7 cellular contexts compared by ENCODE assay signal in genomic region chr11:13316528-13316961, GRCh38. TPM values are rescaled to one million over a fixed set of nuclear protein-coding genes. Genes with fewer than 3 reads are reported as not detected.
A peak's percentile ranks its signal among the peaks of the same experiment; 100 is the strongest.
DNase-seq lines count a peak whose midpoint lies in the region; ATAC-seq lines count a peak whose summit lies in the region.

No MANE protein-coding gene starts in this region.

- peak overlapping the region; percentile 72 to 85 for H3K27ac Mint-ChIP-seq in effector memory CD8-positive, alpha-beta T cell
- peak overlapping the region; percentile 43 for H3K27ac Mint-ChIP-seq in stimulated activated naive CD8-positive, alpha-beta T cell treated with anti-CD3 and anti-CD28 coated beads, Interleukin-15, Interleukin-2, amounts not matched to agents 100 ng/mL and 50 ng/mL, for 24 hours

- peak overlapping the region; percentile 34 to 57 for H3K4me3 Mint-ChIP-seq in effector memory CD8-positive, alpha-beta T cell
- no peak overlapping the region for H3K4me3 Mint-ChIP-seq in stimulated activated naive CD8-positive, alpha-beta T cell treated with anti-CD3 and anti-CD28 coated beads, Interleukin-15, Interleukin-2, amounts not matched to agents 100 ng/mL and 50 ng/mL, for 24 hours

- peak; percentile 39 for ATAC-seq in GM19035 (IDR thresholded peaks at IDR 0.05; ENCODE audit: unreplicated experiment)
- peak; percentile 24 for ATAC-seq in effector memory CD8-positive, alpha-beta T cell (replicated peaks)

- no peaks in the 10 kb centered on the region for H3K27me3 Mint-ChIP-seq in effector memory CD8-positive, alpha-beta T cell
- no peaks in the 10 kb centered on the region for H3K27me3 Mint-ChIP-seq in stimulated activated naive CD8-positive, alpha-beta T cell treated with anti-CD3 and anti-CD28 coated beads, Interleukin-15, Interleukin-2, amounts not matched to agents 100 ng/mL and 50 ng/mL, for 24 hours

- peaks cover 68 to 92% of the 10 kb centered on the region in 2 donors for H3K4me1 Mint-ChIP-seq in effector memory CD8-positive, alpha-beta T cell (ENCODE audit: low read depth in 2 of 2)
- peaks cover 81% of the 10 kb centered on the region for H3K4me1 Mint-ChIP-seq in stimulated activated naive CD8-positive, alpha-beta T cell treated with anti-CD3 and anti-CD28 coated beads, Interleukin-15, Interleukin-2, amounts not matched to agents 100 ng/mL and 50 ng/mL, for 24 hours (ENCODE audit: low read depth)

- H3K36me3 Mint-ChIP-seq in effector memory CD8-positive, alpha-beta T cell (ENCODE audit: insufficient read depth), result peaks cover 7% of the 10 kb centered on the region
- H3K36me3 Mint-ChIP-seq in stimulated activated naive CD8-positive, alpha-beta T cell treated with anti-CD3 and anti-CD28 coated beads, Interleukin-15, Interleukin-2, amounts not matched to agents 100 ng/mL and 50 ng/mL, for 24 hours (ENCODE audit: low read depth), result peaks cover 23% of the 10 kb centered on the region

- DNase-seq in HS-27A (ENCODE audit: low read depth), result peak; percentile 31
- no peak for DNase-seq in effector memory CD8-positive, alpha-beta T cell
- no peak for DNase-seq in NCI-H524 treated with DMSO at 0.1 percent for 48 hours (lab: John Stamatoyannopoulos, UW)
- DNase-seq in Kasumi-1 (lab: John Stamatoyannopoulos, UW), result no peak
- no peak for DNase-seq in HT-29 (ENCODE audit: low spot score)

- no peaks in the 10 kb centered on the region for H3K9me3 Mint-ChIP-seq in effector memory CD8-positive, alpha-beta T cell
- H3K9me3 Mint-ChIP-seq in stimulated activated naive CD8-positive, alpha-beta T cell treated with anti-CD3 and anti-CD28 coated beads, Interleukin-15, Interleukin-2, amounts not matched to agents 100 ng/mL and 50 ng/mL, for 24 hours, result no peaks in the 10 kb centered on the region

RNA-seq across cellular contexts. Expression of gene BMAL1, which starts 39.0 kb away (rescaled TPM):
- 8.3 and 11.8 TPM in 2 replicates for total RNA-seq in HT-29 (2014; rRNA removed; shearing (Covaris generic))
